7 cellular contexts compared by ENCODE assay signal in the genomic region with DNA sequence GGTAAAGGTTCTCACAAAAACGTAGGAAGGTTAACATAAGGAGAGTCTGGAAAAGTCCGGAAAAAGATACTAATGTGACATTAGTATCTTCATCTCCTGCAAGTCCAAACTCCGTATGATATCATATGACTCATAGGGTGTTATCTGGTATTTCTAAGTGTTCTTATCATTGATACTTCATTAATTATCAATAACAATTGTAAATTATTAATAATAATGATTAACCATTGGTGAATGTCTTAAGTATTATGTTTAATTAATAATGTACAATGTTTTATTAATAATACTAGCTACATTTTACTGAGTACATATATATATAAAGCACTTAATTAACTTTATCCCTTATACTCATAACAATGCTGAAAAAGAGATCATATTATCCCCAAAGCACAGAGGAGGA.
"Had no signal": no experiment of that assay in that cellular context is flagged by ENCODE, and none has a peak within 500 bp of the region (broad histone marks: within the 10 kb centered on the region; RNA-seq: fewer than 3 reads in every experiment).

No MANE protein-coding gene starts in this region.

- H3K4me3 Mint-ChIP-seq: HFFc6, IgD-negative memory B cell had no signal

- H3K4me1 Mint-ChIP-seq: IgD-negative memory B cell had no signal

- H3K9me3 ChIP-seq: HAP-1 had no signal

- H3K27ac ChIP-seq: GM23248, HL-60 had no signal

- H3K27me3 Mint-ChIP-seq: IgD-negative memory B cell had no signal

- H3K27ac Mint-ChIP-seq: HFFc6, IgD-negative memory B cell had no signal

- H3K36me3 Mint-ChIP-seq: IgD-negative memory B cell had no signal

- DNase-seq: GM23248, GOT3, H7, HFFc6 had no signal

- H3K4me3 ChIP-seq: GM23248, HAP-1 had no signal

- H3K36me3 ChIP-seq: HAP-1 had no signal

- H3K9me3 Mint-ChIP-seq: HFFc6 had no signal

- H3K9ac ChIP-seq: GM23248 had no signal
